1 cellular context compared by ENCODE assay signal in genomic region chr5:141703133-141703561, GRCh38.
TF ChIP-seq lines count a peak whose summit lies in the region.

No MANE protein-coding gene starts in this region.

TF ChIP-seq in SK-N-SH treated with all-trans-retinoic acid at 6 μM for 48 hours, 23 proteins besides CTCF, POLR2A, EP300 and RAD21 (continued from another document):
- TF ChIP-seq, protein P1, sequence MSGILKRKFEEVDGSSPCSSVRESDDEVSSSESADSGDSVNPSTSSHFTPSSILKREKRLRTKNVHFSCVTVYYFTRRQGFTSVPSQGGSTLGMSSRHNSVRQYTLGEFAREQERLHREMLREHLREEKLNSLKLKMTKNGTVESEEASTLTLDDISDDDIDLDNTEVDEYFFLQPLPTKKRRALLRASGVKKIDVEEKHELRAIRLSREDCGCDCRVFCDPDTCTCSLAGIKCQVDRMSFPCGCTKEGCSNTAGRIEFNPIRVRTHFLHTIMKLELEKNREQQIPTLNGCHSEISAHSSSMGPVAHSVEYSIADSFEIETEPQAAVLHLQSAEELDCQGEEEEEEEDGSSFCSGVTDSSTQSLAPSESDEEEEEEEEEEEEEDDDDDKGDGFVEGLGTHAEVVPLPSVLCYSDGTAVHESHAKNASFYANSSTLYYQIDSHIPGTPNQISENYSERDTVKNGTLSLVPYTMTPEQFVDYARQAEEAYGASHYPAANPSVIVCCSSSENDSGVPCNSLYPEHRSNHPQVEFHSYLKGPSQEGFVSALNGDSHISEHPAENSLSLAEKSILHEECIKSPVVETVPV (CRISPR knock-in tag; IDR thresholded peaks at IDR 0.05) = no peak
TF ChIP-seq in SK-N-SH treated with all-trans-retinoic acid at 6 μM for 48 hours: peak in this region for 0.
